9 cellular contexts compared by ENCODE assay signal in the genomic region with DNA sequence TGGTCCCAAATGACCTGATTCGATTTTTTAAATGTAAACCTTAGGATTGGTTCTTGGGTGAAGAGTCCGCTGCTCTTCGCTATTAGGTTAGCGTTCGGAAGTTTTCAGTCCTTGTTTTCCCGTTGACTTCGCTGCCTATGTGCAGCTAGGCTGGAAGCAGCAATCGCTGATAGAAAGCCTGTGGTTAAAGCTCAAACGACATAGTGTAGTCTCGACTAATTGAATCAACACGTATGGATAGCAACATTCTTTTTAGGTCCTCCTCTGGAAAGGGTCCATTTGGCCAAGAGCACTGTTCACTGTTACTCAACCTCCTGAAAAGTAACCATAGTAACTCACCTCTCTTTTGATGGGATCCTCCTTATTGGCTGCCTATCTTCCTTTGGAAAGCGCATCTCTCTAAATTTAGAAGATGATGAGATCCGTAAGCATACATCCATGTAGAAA.
A peak's percentile ranks its signal among the peaks of the same experiment; 100 is the strongest.
DNase-seq lines count a peak whose midpoint lies in the region; ATAC-seq, FAIRE-seq and TF ChIP-seq lines count a peak whose summit lies in the region.
"Had no signal": no experiment of that assay in that cellular context is flagged by ENCODE, and none has a peak within 500 bp of the region (broad histone marks: within the 10 kb centered on the region; RNA-seq: fewer than 3 reads in every experiment).

No MANE protein-coding gene starts in this region.

- H3K36me3 ChIP-seq in A673 (ENCODE audit: insufficient read depth, low read length, poor library complexity, severe bottlenecking) (no peaks in the 10 kb centered on the region), ascending aorta (no peaks in the 10 kb centered on the region), mesodermal cell (ENCODE audit: control insufficient read depth, insufficient read depth, low read length) (no peaks in the 10 kb centered on the region)
- H3K36me3 ChIP-seq: ovary had no signal

- H3K27me3 ChIP-seq in A673 (replicated peaks; ENCODE audit: insufficient read depth, low read depth, low read length, poor library complexity): peaks cover 81% of the 10 kb centered on the region
- H3K27me3 ChIP-seq in ascending aorta: no peaks in the 10 kb centered on the region
- H3K27me3 ChIP-seq: ovary had no signal

- BruUV-seq in A673 (replicated peaks; lab: Mats Ljungman, UMichigan): no TSS peak

- CTCF ChIA-PET in A673 (lab: Charles Lee): interaction anchor here (0.7 to 0.9 kb wide), 3 partner anchors 9 to 1086 kb away, joined by 3 to 4 read pairs (median 4); no protein-coding TSS in a partner anchor

- ATAC-seq in GM21529 (IDR thresholded peaks at IDR 0.05; ENCODE audit: unreplicated experiment) (no peak), HG02973 (IDR thresholded peaks at IDR 0.05; ENCODE audit: unreplicated experiment) (no peak), HG02678 (IDR thresholded peaks at IDR 0.05; ENCODE audit: unreplicated experiment) (no peak), HG03460 (IDR thresholded peaks at IDR 0.05; ENCODE audit: unreplicated experiment) (no peak)

- POLR2A ChIA-PET in A673 (lab: Charles Lee; ENCODE audit: low non-redundant PET): no interaction called here

- peak; percentile 23 for FAIRE-seq in GM12891 (lab: Jason Lieb, UNC)

- H3K4me3 ChIP-seq in A673 (ENCODE audit: low read depth, low read length, poor library complexity, severe bottlenecking) (peak overlapping the region; percentile 38), ascending aorta (peak overlapping the region; percentile 9 to 36), mesodermal cell (ENCODE audit: extremely low read depth, insufficient read depth, low read length, poor library complexity, severe bottlenecking) (peak overlapping the region; percentile 34)
- H3K4me3 ChIP-seq: ovary had no signal

- DNase-seq in A673 (ENCODE audit: low spot score): no peak
- no peak for DNase-seq in GM12891 (ENCODE audit: insufficient read length, low spot score)
- DNase-seq in ascending aorta (ENCODE audit: low spot score in 2 of 2): no peak

- intact Hi-C loops in A673 (cut with micrococcal nuclease; ENCODE audit: unreplicated experiment) (no loop called here), ascending aorta (cut with DNase I) (no loop called here)

- TF ChIP-seq POLR2A in GM12891 (IDR thresholded peaks at IDR 0.05; ENCODE audit: low read depth, low read length): no peak

- WGBS in mesodermal cell (ENCODE audit: insufficient coverage in 2 of 2), 2 experiments: 18 to 24% methylated on average over 12 of the region's 13 CpGs

- H3K4me1 ChIP-seq in A673 (ENCODE audit: insufficient read depth, low read length, poor library complexity, severe bottlenecking) (peaks cover 5% of the 10 kb centered on the region), ascending aorta (no peaks in the 10 kb centered on the region), mesodermal cell (ENCODE audit: control insufficient read depth, insufficient read depth, low read length, poor library complexity, severe bottlenecking) (no peaks in the 10 kb centered on the region)

- TF ChIP-seq CTCF in A673 (conservative IDR thresholded peaks at IDR 0.05; ENCODE audit: low read depth, low read length) (no peak), ascending aorta (IDR thresholded peaks at IDR 0.05) (no peak)

- H3K27ac ChIP-seq in A673 (ENCODE audit: low read depth, low read length, poor library complexity, severe bottlenecking): no peak overlapping the region
- H3K27ac ChIP-seq in ascending aorta: no peak overlapping the region
- no peak overlapping the region for H3K27ac ChIP-seq in mesodermal cell (ENCODE audit: low read depth, low read length, severe bottlenecking)
- H3K27ac ChIP-seq: ovary had no signal

- H3K9me3 ChIP-seq in A673 (ENCODE audit: low read depth, low read length, poor library complexity, severe bottlenecking) (no peaks in the 10 kb centered on the region), ascending aorta (no peaks in the 10 kb centered on the region), mesodermal cell (ENCODE audit: control insufficient read depth, low read length) (no peaks in the 10 kb centered on the region)
- H3K9me3 ChIP-seq: ovary had no signal

TF ChIP-seq in GM12891, 5 proteins besides CTCF, POLR2A, EP300 and RAD21:
- TF ChIP-seq POU2F2 (IDR thresholded peaks at IDR 0.05; ENCODE audit: low read depth, low read length) (no peak), TAF1 (IDR thresholded peaks at IDR 0.05; ENCODE audit: low read depth, low read length) (no peak), PAX5 (IDR thresholded peaks at IDR 0.05; ENCODE audit: insufficient read depth, low read length, severe bottlenecking) (no peak), POLR2AphosphoS5 (IDR thresholded peaks at IDR 0.05; ENCODE audit: low read depth, low read length) (no peak), SPI1 (IDR thresholded peaks at IDR 0.05; ENCODE audit: low read depth, low read length) (no peak)
